8 cellular contexts compared by ENCODE assay signal in genomic region chr1:91020486-91020885, GRCh38. TPM values are rescaled to one million over a fixed set of nuclear protein-coding genes. Genes with fewer than 3 reads are reported as not detected.
DNase-seq lines count a peak whose midpoint lies in the region; ATAC-seq and TF ChIP-seq lines count a peak whose summit lies in the region.

No MANE protein-coding gene starts in this region.

- DNase-seq in fibroblast of lung (ENCODE audit: low read depth in 2 of 2) (peak in 1 of 2 donors; percentile 24), retinal pigment epithelial cell (ENCODE audit: low read depth) (no peak), NK-92 (lab: John Stamatoyannopoulos, UW; ENCODE audit: unreplicated experiment) (no peak), ecto neural progenitor cell (ENCODE audit: low spot score) (no peak)

- peaks cover 23% of the 10 kb centered on the region for H3F3A ChIP-seq in SU-DHL-6 (ENCODE audit: insufficient read depth)

- H3K4me3 ChIP-seq in GM12875 (ENCODE audit: low read depth, low read length) (peak overlapping the region; percentile 88), SU-DHL-6 (ENCODE audit: insufficient read depth, low read length, poor library complexity, severe bottlenecking) (peak overlapping the region; percentile 89), fibroblast of lung (replicated peaks in 1 of 4; ENCODE audit: control extremely low read depth in 1 of 4, insufficient read depth in 1 of 4, low read depth in 3 of 4, low read length in 4 of 4) (peak overlapping the region; percentile 75 to 98 (median 82)), retinal pigment epithelial cell (ENCODE audit: low read length) (peak overlapping the region; percentile 89)

- H3K27me3 ChIP-seq in SU-DHL-6 (ENCODE audit: low read length) (no peaks in the 10 kb centered on the region), fibroblast of lung (ENCODE audit: control insufficient read depth, insufficient read depth, low read length) (no peaks in the 10 kb centered on the region)

- H3K4me2 ChIP-seq in SU-DHL-6 (ENCODE audit: low read depth, low read length, poor library complexity, severe bottlenecking) (peak overlapping the region; percentile 93), fibroblast of lung (ENCODE audit: extremely low read depth, insufficient read depth, low read length) (peak overlapping the region; percentile 96)

- H2AFZ ChIP-seq in SU-DHL-6 (ENCODE audit: low read depth, low read length, severe bottlenecking) (no peak overlapping the region), fibroblast of lung (ENCODE audit: low read length) (no peak overlapping the region)

- TF ChIP-seq CTCF in GM12875 (IDR thresholded peaks at IDR 0.05; ENCODE audit: borderline replicate concordance, insufficient read depth, low read depth, low read length): no peak
- TF ChIP-seq CTCF in SU-DHL-6 (IDR thresholded peaks at IDR 0.05; ENCODE audit: insufficient read depth, low read length, poor library complexity, severe bottlenecking): no peak
- TF ChIP-seq CTCF in fibroblast of lung (conservative IDR thresholded peaks at IDR 0.05 in 1 of 2, IDR thresholded peaks at IDR 0.05 in 1 of 2; ENCODE audit: low read depth in 1 of 2, low read length in 2 of 2): no peak
- no peak for TF ChIP-seq CTCF in retinal pigment epithelial cell (conservative IDR thresholded peaks at IDR 0.05; ENCODE audit: low read depth, low read length)

- H3K27ac ChIP-seq in SU-DHL-6 (ENCODE audit: low read depth, low read length) (peak overlapping the region; percentile 89), fibroblast of lung (ENCODE audit: insufficient read depth, low read length) (peak overlapping the region; percentile 100)

- H3K36me3 ChIP-seq in SU-DHL-6 (ENCODE audit: low read length) (peaks cover 14% of the 10 kb centered on the region), fibroblast of lung (ENCODE audit: control insufficient read depth, insufficient read depth, low read length) (no peaks in the 10 kb centered on the region)

- H4K20me1 ChIP-seq in SU-DHL-6 (ENCODE audit: low read depth, low read length) (peaks cover 23% of the 10 kb centered on the region), fibroblast of lung (ENCODE audit: control insufficient read depth, extremely low read depth, insufficient read depth, low read length) (no peaks in the 10 kb centered on the region)

- H3K9me2 ChIP-seq in SU-DHL-6 (replicated peaks; ENCODE audit: insufficient read depth, low read length): no peaks in the 10 kb centered on the region

- H3K79me2 ChIP-seq in SU-DHL-6 (ENCODE audit: insufficient read depth, low read length): peaks cover 58% of the 10 kb centered on the region
- H3K79me2 ChIP-seq in fibroblast of lung (ENCODE audit: control insufficient read depth, insufficient read depth, low read length): peaks cover 58% of the 10 kb centered on the region

- no peaks in the 10 kb centered on the region for H3K9me3 ChIP-seq in SU-DHL-6 (ENCODE audit: insufficient read depth, low read length)
- no peaks in the 10 kb centered on the region for H3K9me3 ChIP-seq in fibroblast of lung (ENCODE audit: control insufficient read depth, insufficient read depth, low read depth, low read length)

- peaks cover 6% of the 10 kb centered on the region for H3K4me1 ChIP-seq in fibroblast of lung (ENCODE audit: control insufficient read depth, extremely low read depth, insufficient read depth, low read length)

- ATAC-seq in GM21528 (IDR thresholded peaks at IDR 0.05; ENCODE audit: low FRiP score, unreplicated experiment) (no peak), HG03565 (IDR thresholded peaks at IDR 0.05; ENCODE audit: unreplicated experiment) (no peak)

- H3K9ac ChIP-seq in SU-DHL-6 (ENCODE audit: low read length) (peak overlapping the region; percentile 92), fibroblast of lung (ENCODE audit: insufficient read depth, low read length) (peak overlapping the region; percentile 100)

RNA-seq across cellular contexts. Expression of gene ZNF644, which starts 1.3 kb away (rescaled TPM):
- total RNA-seq in fibroblast of lung: 49.3 and 56.8 TPM in 2 replicates
- polyA plus RNA-seq in fibroblast of lung: 19.7 and 25.6 TPM in 2 replicates
- polyA plus RNA-seq in fibroblast of lung (2012): 13.9 and 17.9 TPM in 2 replicates
- 10.0 and 18.8 TPM in 2 replicates for polyA minus RNA-seq in fibroblast of lung (ENCODE audit: low replicate concordance)
